In the genomic region with DNA sequence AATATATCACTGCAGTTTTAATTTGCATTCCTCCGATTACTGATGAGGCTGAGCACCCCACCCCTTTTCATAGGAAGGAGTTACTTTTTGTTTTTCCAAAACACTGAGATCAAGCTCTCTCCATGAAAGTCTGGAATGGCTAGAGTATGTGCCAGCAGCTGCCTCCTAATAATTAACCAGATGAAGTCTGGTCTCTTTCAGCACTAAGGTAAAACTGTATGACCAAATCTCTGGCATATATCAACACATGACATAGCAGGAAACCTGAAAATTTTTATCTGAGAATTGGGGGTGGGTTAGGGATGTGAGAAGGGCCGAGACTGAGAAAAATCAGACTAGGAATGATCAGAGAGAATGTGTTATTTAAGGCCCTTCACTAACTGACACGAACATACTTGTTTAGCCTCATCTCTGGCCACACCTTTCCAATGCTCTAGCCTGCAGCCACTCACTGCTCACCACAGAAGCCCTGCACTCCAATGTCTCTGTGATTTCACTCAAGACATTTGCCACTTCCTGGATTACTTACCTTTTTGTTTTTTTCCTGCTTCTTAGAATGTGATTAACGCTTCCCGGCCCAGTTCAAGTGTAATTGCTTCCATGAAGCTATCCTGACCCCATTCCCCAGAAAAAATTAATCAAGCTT, we compare ENCODE assay signal across 9 cellular contexts. TPM values are rescaled to one million over a fixed set of nuclear protein-coding genes. Genes with fewer than 3 reads are reported as not detected.
A peak's percentile ranks its signal among the peaks of the same experiment; 100 is the strongest.
DNase-seq lines count a peak whose midpoint lies in the region; ATAC-seq lines count a peak whose summit lies in the region.
"Had no signal": no experiment of that assay in that cellular context is flagged by ENCODE, and none has a peak within 500 bp of the region (broad histone marks: within the 10 kb centered on the region; RNA-seq: fewer than 3 reads in every experiment).

No MANE protein-coding gene starts in this region.

- peak overlapping the region in 2 of 5 donors; percentile 39 to 53 for H3K9ac ChIP-seq in subcutaneous abdominal adipose tissue (ENCODE audit: low read length in 5 of 5)

- peaks cover 2% of the 10 kb centered on the region for H3K36me3 Mint-ChIP-seq in activated T-cell treated with anti-CD3 and anti-CD28 coated beads, Interleukin-2, amount 50 U/mL, for 4 hours (ENCODE audit: insufficient read depth)

- no peak overlapping the region for H3K4me3 Mint-ChIP-seq in activated T-cell treated with anti-CD3 and anti-CD28 coated beads, Interleukin-2, amount 50 U/mL, for 4 hours

- DNase-seq in activated T-cell treated with anti-CD3 and anti-CD28 coated beads, Interleukin-2, amount 50 U/mL, for 4 hours = no peak
- no peak for DNase-seq in activated T-cell treated with anti-CD3 and anti-CD28 coated beads, Interleukin-2, amount 50 U/mL, for 1 hour
- DNase-seq in amniotic epithelial cell (ENCODE audit: low read depth) = peak; percentile 22
- DNase-seq in left lobe of liver (ENCODE audit: low spot score) = no peak
- no peak for DNase-seq in AG08395 (ENCODE audit: low spot score)
- no peak for DNase-seq in NCI-H524 (lab: John Stamatoyannopoulos, UW)
- DNase-seq: NCI-H1436 treated with DMSO at 0.1 percent for 48 hours had no signal

- peak; percentile 69 to 79 for ATAC-seq in activated T-cell treated with anti-CD3 and anti-CD28 coated beads, Interleukin-2, amount 50 U/mL, for 4 hours
- ATAC-seq in left lobe of liver (peak; percentile 79), GM21515 (IDR thresholded peaks at IDR 0.05; ENCODE audit: unreplicated experiment) (no peak)

- H3K4me1 ChIP-seq in subcutaneous abdominal adipose tissue (ENCODE audit: control insufficient read depth in 5 of 5, insufficient read depth in 5 of 5, low read length in 5 of 5) = peaks cover 2 to 34% (median 26%) of the 10 kb centered on the region in 5 donors

- peak overlapping the region; percentile 25 for H3K27ac ChIP-seq in subcutaneous abdominal adipose tissue (ENCODE audit: low read depth, low read length)

- H3K4me1 Mint-ChIP-seq in activated T-cell treated with anti-CD3 and anti-CD28 coated beads, Interleukin-2, amount 50 U/mL, for 4 hours (ENCODE audit: low read depth) = peaks cover 44% of the 10 kb centered on the region

- H3K9me3 Mint-ChIP-seq in activated T-cell treated with anti-CD3 and anti-CD28 coated beads, Interleukin-2, amount 50 U/mL, for 4 hours = no peaks in the 10 kb centered on the region

- H3K9me3 ChIP-seq in subcutaneous abdominal adipose tissue (ENCODE audit: control insufficient read depth in 5 of 5, low read length in 5 of 5) = no peaks in the 10 kb centered on the region

- no peaks in the 10 kb centered on the region for H3K27me3 ChIP-seq in subcutaneous abdominal adipose tissue (ENCODE audit: control insufficient read depth in 5 of 5, insufficient read depth in 4 of 5, low read length in 5 of 5)

- peaks cover 0 to 5% (median 0%) of the 10 kb centered on the region in 5 donors for H3K36me3 ChIP-seq in subcutaneous abdominal adipose tissue (ENCODE audit: control insufficient read depth in 5 of 5, insufficient read depth in 5 of 5, low read length in 5 of 5)

- H3K27me3 Mint-ChIP-seq in activated T-cell treated with anti-CD3 and anti-CD28 coated beads, Interleukin-2, amount 50 U/mL, for 4 hours (ENCODE audit: low read depth) = no peaks in the 10 kb centered on the region

- H3K4me3 ChIP-seq in subcutaneous abdominal adipose tissue (ENCODE audit: low read depth in 1 of 5, low read length in 5 of 5) = no peak overlapping the region

RNA-seq across cellular contexts. Expression of a gene that starts 34.7 kb away (rescaled TPM):
- 10 to 100 TPM; 82.2 to 98.7 (median 87.1) TPM for total RNA-seq in activated T-cell treated with anti-CD3 and anti-CD28 coated beads, Interleukin-2, amount 50 U/mL, for 4 hours
- total RNA-seq in left lobe of liver = 27.9 TPM
